29 cellular contexts compared by ENCODE assay signal in genomic region chrX:15894724-15895123, GRCh38.
"Had no signal": no experiment of that assay in that cellular context is flagged by ENCODE, and none has a peak within 500 bp of the region (broad histone marks: within the 10 kb centered on the region; RNA-seq: fewer than 3 reads in every experiment).

No MANE protein-coding gene starts in this region.

- H3K27ac ChIP-seq: adrenal gland, breast epithelium, cardiac muscle cell, colonic mucosa, dorsolateral prefrontal cortex had no signal

- H3K4me3 ChIP-seq: adrenal gland, breast epithelium, cardiac muscle cell, colonic mucosa, dorsolateral prefrontal cortex had no signal

- H3K36me3 ChIP-seq: adrenal gland, breast epithelium, cardiac muscle cell, colonic mucosa had no signal

- H3K4me1 ChIP-seq: adrenal gland, breast epithelium, colonic mucosa had no signal

- ATAC-seq: activated CD4-positive, alpha-beta T cell treated with anti-CD3 and anti-CD28 coated beads for 36 hours; activated CD8-positive, alpha-beta memory T cell treated with anti-CD3 and anti-CD28 coated beads, Interleukin-2, amount 10 ng/mL, durations not matched to agents 7 days and 5 days; activated CD8-positive, alpha-beta T cell treated with anti-CD3 and anti-CD28 coated beads, Interleukin-2, amount 10 ng/mL, durations not matched to agents 7 days and 5 days; activated naive CD8-positive, alpha-beta T cell treated with anti-CD3 and anti-CD28 coated beads, Interleukin-2, amount 50 U/mL, for 24 hours; esophagus mucosa had no signal

- DNase-seq: activated CD4-positive, alpha-beta memory T cell treated with anti-CD3 and anti-CD28 coated beads for 36 hours; activated CD4-positive, alpha-beta T cell treated with anti-CD3 and anti-CD28 coated beads for 36 hours; activated CD4-positive, alpha-beta T cell treated with anti-CD3 and anti-CD28 coated beads, Interleukin-2, amount 10 ng/mL, durations not matched to agents 24 days and 14 days; activated CD4-positive, CD25-positive, alpha-beta regulatory T cell; activated CD4-positive, CD25-positive, alpha-beta regulatory T cell treated with anti-CD3 and anti-CD28 coated beads, Interleukin-2, amount 50 U/mL, for 72 hours; activated CD8-positive, alpha-beta memory T cell treated with anti-CD3 and anti-CD28 coated beads, Interleukin-2, amount 10 ng/mL, durations not matched to agents 7 days and 5 days; activated CD8-positive, alpha-beta memory T cell treated with anti-CD3 and anti-CD28 coated beads, Interleukin-2, amount 50 U/mL, for 4 hours; activated CD8-positive, alpha-beta T cell treated with anti-CD3 and anti-CD28 coated beads, Interleukin-2, amount 10 ng/mL, durations not matched to agents 7 days and 5 days; activated effector memory CD4-positive, alpha-beta T cell treated with anti-CD3 and anti-CD28 coated beads, Interleukin-2, amount 50 U/mL, for 16 hours; activated naive CD4-positive, alpha-beta T cell treated with anti-CD3 and anti-CD28 coated beads for 36 hours; activated naive CD8-positive, alpha-beta T cell treated with anti-CD3 and anti-CD28 coated beads for 36 hours; activated naive CD8-positive, alpha-beta T cell treated with anti-CD3 and anti-CD28 coated beads, Interleukin-2, amount 50 U/mL, for 24 hours; activated T-cell treated with anti-CD3 and anti-CD28 coated beads, Interleukin-2, amount 50 U/mL, for 1 hour; activated T-cell treated with anti-CD3 and anti-CD28 coated beads, Interleukin-2, amount 50 U/mL, for 48 hours; adrenal gland; amygdala; aorta; central memory CD4-positive, alpha-beta T cell; cerebellar nuclear complex; colonic mucosa; dorsolateral prefrontal cortex; effector memory CD4-positive, alpha-beta T cell; foreskin fibroblast; head of caudate nucleus; T-helper 2 cell had no signal

- FAIRE-seq: frontal cortex had no signal

- H3K9me3 ChIP-seq: adrenal gland, breast epithelium, colonic mucosa had no signal

- H3K27me3 ChIP-seq: cardiac muscle cell, colonic mucosa had no signal
